ENCODE assay signal across 14 cellular contexts in the genomic region with DNA sequence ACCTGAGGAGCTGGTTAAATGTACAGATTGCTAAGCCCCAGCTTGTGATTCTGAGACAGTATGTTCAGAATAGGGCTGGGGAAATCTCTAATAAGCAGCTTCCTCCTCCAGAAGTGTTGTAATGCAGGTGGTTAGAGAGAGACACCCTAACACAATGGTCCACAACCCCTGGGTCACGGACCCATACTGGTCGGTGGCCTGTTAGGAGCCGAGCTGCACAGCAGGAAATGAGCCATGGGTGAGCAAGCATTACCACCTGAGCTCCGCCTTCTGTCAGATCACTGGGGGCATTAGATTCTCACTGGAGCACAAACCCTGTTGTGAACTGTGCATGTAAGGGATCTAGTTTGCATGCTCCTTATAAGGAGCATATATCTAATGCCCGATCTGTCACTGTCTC.
DNase-seq lines count a peak whose midpoint lies in the region; ATAC-seq and TF ChIP-seq lines count a peak whose summit lies in the region.
"Had no signal": no experiment of that assay in that cellular context is flagged by ENCODE, and none has a peak within 500 bp of the region (broad histone marks: within the 10 kb centered on the region; RNA-seq: fewer than 3 reads in every experiment).

No MANE protein-coding gene starts in this region.

- POLR2A ChIA-PET in RWPE1 (lab: Yijun Ruan, JAX; ENCODE audit: low non-redundant PET): no interaction called here

- DNase-seq in HK-2 (ENCODE audit: unreplicated experiment): peak; percentile 7
- peak; percentile 66 for DNase-seq in RWPE1 (ENCODE audit: low spot score)
- peak; percentile 72 for DNase-seq in kidney tubule cell (ENCODE audit: low spot score)
- DNase-seq in NCI-H187 (lab: John Stamatoyannopoulos, UW): no peak
- no peak for DNase-seq in stimulated activated naive CD8-positive, alpha-beta T cell treated with anti-CD3 and anti-CD28 coated beads, Interleukin-15, Interleukin-2, amounts not matched to agents 100 U/mL and 50 U/mL, for 24 hours
- DNase-seq: activated CD4-positive, alpha-beta memory T cell treated with anti-CD3 and anti-CD28 coated beads, Interleukin-2, amount 10 ng/mL, durations not matched to agents 7 days and 5 days; activated naive CD8-positive, alpha-beta T cell treated with anti-CD3 and anti-CD28 coated beads for 36 hours; activated T-cell treated with anti-CD3 and anti-CD28 coated beads, Interleukin-2, amount 50 U/mL, for 48 hours; AML-193; effector memory CD8-positive, alpha-beta T cell had no signal

- peak overlapping the region; percentile 71 for H3K27ac ChIP-seq in RWPE1
- H3K27ac ChIP-seq: cardiac muscle cell, right atrium auricular region had no signal

- peak; percentile 52 for ATAC-seq in GM18861 (IDR thresholded peaks at IDR 0.05; ENCODE audit: unreplicated experiment)
- ATAC-seq in GM21367 (IDR thresholded peaks at IDR 0.05; ENCODE audit: unreplicated experiment): no peak
- ATAC-seq in stimulated activated naive CD8-positive, alpha-beta T cell treated with anti-CD3 and anti-CD28 coated beads, Interleukin-15, Interleukin-2, amounts not matched to agents 100 U/mL and 50 U/mL, for 24 hours: no peak
- ATAC-seq: effector memory CD8-positive, alpha-beta T cell had no signal

- no peak for TF ChIP-seq CTCF in RWPE1 (conservative IDR thresholded peaks at IDR 0.05; ENCODE audit: low read depth)

- CTCF ChIA-PET in RWPE1 (lab: Yijun Ruan, JAX): interaction anchor here (1.3 to 1.5 kb wide), 2 partner anchors 14 to 142 kb away, joined by 5 to 6 read pairs; no protein-coding TSS in a partner anchor

Comparison
In these comparisons a context has a peak if more than half of its experiments do, and no peak if none do; other contexts are left out.
1. DNase-seq: peak in HK-2 (single experiment), RWPE1 (single experiment) and kidney tubule cell (single experiment); none in NCI-H187 (0 of 2) and stimulated activated naive CD8-positive, alpha-beta T cell treated with anti-CD3 and anti-CD28 coated beads, Interleukin-15, Interleukin-2, amounts not matched to agents 100 U/mL and 50 U/mL, for 24 hours (single experiment).